ENCODE assay signal across 1 cellular context in the genomic region with DNA sequence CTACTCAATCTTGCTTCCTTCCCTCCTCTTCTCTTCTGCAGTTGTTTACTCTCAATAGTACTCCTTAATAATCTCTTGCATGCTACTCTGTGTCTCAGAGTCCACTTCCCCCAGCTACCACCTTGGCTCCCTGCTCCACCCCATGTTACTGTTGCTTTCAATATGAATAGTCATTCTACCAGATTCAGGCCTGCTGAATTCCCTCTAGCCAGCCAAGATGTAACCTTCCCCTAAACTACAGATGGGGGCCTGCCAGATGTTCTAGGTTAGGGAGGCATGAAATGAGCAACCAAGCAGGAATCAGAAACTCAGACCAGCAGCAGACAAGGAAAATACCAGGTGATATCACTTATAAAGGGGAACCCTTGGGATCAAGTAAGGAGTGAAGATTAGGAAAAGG.
TF ChIP-seq lines count a peak whose summit lies in the region.

No MANE protein-coding gene starts in this region.

TF ChIP-seq in SK-N-SH, 30 proteins besides CTCF, POLR2A, EP300 and RAD21 (continued from another document):
- TF ChIP-seq, protein P1, sequence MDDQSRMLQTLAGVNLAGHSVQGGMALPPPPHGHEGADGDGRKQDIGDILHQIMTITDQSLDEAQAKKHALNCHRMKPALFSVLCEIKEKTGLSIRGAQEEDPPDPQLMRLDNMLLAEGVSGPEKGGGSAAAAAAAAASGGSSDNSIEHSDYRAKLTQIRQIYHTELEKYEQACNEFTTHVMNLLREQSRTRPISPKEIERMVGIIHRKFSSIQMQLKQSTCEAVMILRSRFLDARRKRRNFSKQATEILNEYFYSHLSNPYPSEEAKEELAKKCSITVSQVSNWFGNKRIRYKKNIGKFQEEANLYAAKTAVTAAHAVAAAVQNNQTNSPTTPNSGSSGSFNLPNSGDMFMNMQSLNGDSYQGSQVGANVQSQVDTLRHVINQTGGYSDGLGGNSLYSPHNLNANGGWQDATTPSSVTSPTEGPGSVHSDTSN (IDR thresholded peaks at IDR 0.05) = no peak
- no peak for TF ChIP-seq FOSL2 (IDR thresholded peaks at IDR 0.05; ENCODE audit: borderline replicate concordance, low read depth)
